ENCODE assay signal across 38 cellular contexts in the genomic region with DNA sequence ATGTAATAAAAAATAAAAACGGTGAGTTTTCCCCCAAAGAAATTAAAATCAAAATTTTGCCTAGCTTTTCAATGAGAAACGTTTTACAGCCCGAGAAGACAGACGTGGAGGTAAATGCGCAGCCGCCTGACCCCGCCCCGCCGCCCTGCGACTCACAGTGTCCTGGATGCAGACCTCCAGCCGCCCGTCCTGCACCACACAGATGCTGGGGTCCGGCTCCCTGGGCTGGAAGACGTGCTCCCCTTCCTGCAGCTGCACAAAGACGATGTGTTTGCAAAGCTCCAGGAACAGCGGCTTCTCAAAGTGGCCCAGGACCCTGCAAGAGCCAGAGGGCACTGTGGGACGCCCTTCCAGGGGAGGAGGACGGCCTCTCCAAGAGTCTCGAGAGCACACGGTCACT.
"Had no signal": no experiment of that assay in that cellular context is flagged by ENCODE, and none has a peak within 500 bp of the region (broad histone marks: within the 10 kb centered on the region; RNA-seq: fewer than 3 reads in every experiment).

No MANE protein-coding gene starts in this region.

- H3K9me3 ChIP-seq: adrenal gland, body of pancreas, breast epithelium had no signal

- H3K4me3 Mint-ChIP-seq: activated CD4-positive, alpha-beta memory T cell treated with anti-CD3 and anti-CD28 coated beads, Interleukin-2, amount 10 ng/mL, durations not matched to agents 7 days and 5 days; activated CD4-positive, alpha-beta T cell treated with anti-CD3 and anti-CD28 coated beads for 36 hours; activated CD4-positive, alpha-beta T cell treated with anti-CD3 and anti-CD28 coated beads, Interleukin-2, amount 10 ng/mL, durations not matched to agents 7 days and 5 days; activated CD8-positive, alpha-beta T cell treated with anti-CD3 and anti-CD28 coated beads, Interleukin-2, amount 10 ng/mL, durations not matched to agents 7 days and 5 days; activated naive CD4-positive, alpha-beta T cell treated with anti-CD3 and anti-CD28 coated beads for 36 hours; activated naive CD8-positive, alpha-beta T cell treated with anti-CD3 and anti-CD28 coated beads for 36 hours; activated T-cell treated with anti-CD3 and anti-CD28 coated beads, Interleukin-2, amount 50 U/mL, for 4 hours; activated T-cell treated with anti-CD3 and anti-CD28 coated beads, Interleukin-2, amount 50 U/mL, for 72 hours; activated T-helper 1 cell treated with anti-CD3 and anti-CD28 coated beads, Interleukin-12 subunit alpha, Interleukin-12 subunit beta, Interleukin-2, Interleukin-4 antibody, amounts not matched to agents 30 ng/mL and 10 ng/mL and 1 ng/mL, durations not matched to agents 14 hours and 24 hours and 36 hours; activated T-helper 17 cell treated with anti-CD3 and anti-CD28 coated beads, Interleukin-2, amount 50 U/mL, for 72 hours; T-helper 1 cell treated with Interleukin-12 subunit alpha and Interleukin-12 subunit beta and Interleukin-4 antibody, amounts not matched to agents 30 μg/mL and 1 μg/mL, for 36 hours; T-helper 2 cell treated with Interferon-gamma antibody and Interleukin-4, amounts not matched to agents 5 μg/mL and 100 μg/mL, for 36 hours; WTC11 had no signal

- H3K4me3 ChIP-seq: adrenal gland, body of pancreas, breast epithelium had no signal

- H3K36me3 Mint-ChIP-seq: activated naive CD4-positive, alpha-beta T cell treated with anti-CD3 and anti-CD28 coated beads, Interleukin-2, amount 50 U/mL, for 72 hours; activated naive CD8-positive, alpha-beta T cell treated with anti-CD3 and anti-CD28 coated beads for 36 hours had no signal

- H3K27me3 ChIP-seq: adrenal gland, body of pancreas, brain microvascular endothelial cell, breast epithelium had no signal

- H3K36me3 ChIP-seq: adrenal gland, brain microvascular endothelial cell, breast epithelium, WERI-Rb-1 had no signal

- H3K9me3 Mint-ChIP-seq: activated CD4-positive, alpha-beta memory T cell treated with anti-CD3 and anti-CD28 coated beads, Interleukin-2, amount 10 ng/mL, durations not matched to agents 7 days and 5 days; activated CD4-positive, alpha-beta T cell treated with anti-CD3 and anti-CD28 coated beads, Interleukin-2, amount 10 ng/mL, durations not matched to agents 7 days and 5 days; activated naive CD4-positive, alpha-beta T cell treated with anti-CD3 and anti-CD28 coated beads for 36 hours; activated naive CD4-positive, alpha-beta T cell treated with anti-CD3 and anti-CD28 coated beads, Interleukin-2, amount 50 U/mL, for 72 hours; activated naive CD8-positive, alpha-beta T cell treated with anti-CD3 and anti-CD28 coated beads for 36 hours; activated T-cell treated with anti-CD3 and anti-CD28 coated beads, Interleukin-2, amount 50 U/mL, for 4 hours; activated T-cell treated with anti-CD3 and anti-CD28 coated beads, Interleukin-2, amount 50 U/mL, for 72 hours; activated T-helper 1 cell treated with anti-CD3 and anti-CD28 coated beads, Interleukin-12 subunit alpha, Interleukin-12 subunit beta, Interleukin-2, Interleukin-4 antibody, amounts not matched to agents 30 ng/mL and 10 ng/mL and 1 ng/mL, durations not matched to agents 14 hours and 24 hours and 36 hours; activated T-helper 17 cell treated with anti-CD3 and anti-CD28 coated beads, Interleukin-2, amount 50 U/mL, for 72 hours; T-helper 1 cell treated with Interleukin-12 subunit alpha and Interleukin-12 subunit beta and Interleukin-4 antibody, amounts not matched to agents 30 μg/mL and 1 μg/mL, for 36 hours; T-helper 2 cell treated with Interferon-gamma antibody and Interleukin-4, amounts not matched to agents 5 μg/mL and 100 μg/mL, for 36 hours had no signal

- H3K4me1 ChIP-seq: adrenal gland, body of pancreas, breast epithelium had no signal

- H3K27me3 Mint-ChIP-seq: activated CD4-positive, alpha-beta memory T cell treated with anti-CD3 and anti-CD28 coated beads, Interleukin-2, amount 10 ng/mL, durations not matched to agents 7 days and 5 days; activated CD4-positive, alpha-beta T cell treated with anti-CD3 and anti-CD28 coated beads for 36 hours; activated CD4-positive, alpha-beta T cell treated with anti-CD3 and anti-CD28 coated beads, Interleukin-2, amount 10 ng/mL, durations not matched to agents 7 days and 5 days; activated naive CD8-positive, alpha-beta T cell treated with anti-CD3 and anti-CD28 coated beads for 36 hours; activated T-helper 17 cell treated with anti-CD3 and anti-CD28 coated beads, Interleukin-2, amount 50 U/mL, for 72 hours had no signal

- DNase-seq: activated CD4-positive, alpha-beta memory T cell treated with anti-CD3 and anti-CD28 coated beads, Interleukin-2, amount 10 ng/mL, durations not matched to agents 7 days and 5 days; activated CD4-positive, alpha-beta T cell treated with anti-CD3 and anti-CD28 coated beads for 1 hour; activated CD4-positive, alpha-beta T cell treated with anti-CD3 and anti-CD28 coated beads for 36 hours; activated CD4-positive, alpha-beta T cell treated with anti-CD3 and anti-CD28 coated beads for 48 hours; activated CD4-positive, alpha-beta T cell treated with anti-CD3 and anti-CD28 coated beads, Interleukin-2, amount 10 ng/mL, durations not matched to agents 7 days and 5 days; activated CD4-positive, alpha-beta T cell treated with anti-CD3 and anti-CD28 coated beads, Interleukin-2, amount 50 U/mL, for 48 hours; activated CD4-positive, CD25-positive, alpha-beta regulatory T cell; activated CD8-positive, alpha-beta memory T cell treated with anti-CD3 and anti-CD28 coated beads for 24 hours; activated CD8-positive, alpha-beta memory T cell treated with anti-CD3 and anti-CD28 coated beads, Interleukin-2, amount 50 U/mL, for 4 hours; activated CD8-positive, alpha-beta T cell treated with anti-CD3 and anti-CD28 coated beads, Interleukin-2, amount 10 ng/mL, durations not matched to agents 7 days and 5 days; activated effector memory CD4-positive, alpha-beta T cell treated with anti-CD3 and anti-CD28 coated beads, Interleukin-2, amount 50 U/mL, for 16 hours; activated gamma-delta T cell treated with Interleukin-2 at 50 U/mL for 16 hours; activated naive CD4-positive, alpha-beta T cell; activated naive CD4-positive, alpha-beta T cell treated with anti-CD3 and anti-CD28 coated beads for 36 hours; activated naive CD4-positive, alpha-beta T cell treated with anti-CD3 and anti-CD28 coated beads, Interleukin-2, amount 50 U/mL, for 16 hours; activated naive CD8-positive, alpha-beta T cell treated with anti-CD3 and anti-CD28 coated beads for 36 hours; activated T-cell treated with anti-CD3 and anti-CD28 coated beads for 4 hours; activated T-cell treated with anti-CD3 and anti-CD28 coated beads, Interleukin-2, amount 50 U/mL, for 1 hour; activated T-cell treated with anti-CD3 and anti-CD28 coated beads, Interleukin-2, amount 50 U/mL, for 4 hours; activated T-cell treated with anti-CD3 and anti-CD28 coated beads, Interleukin-2, amount 50 U/mL, for 72 hours; adrenal gland; amniotic stem cell; body of pancreas; brain microvascular endothelial cell; central memory CD4-positive, alpha-beta T cell; T-helper 1 cell; T-helper 2 cell; T-helper 9 cell; WERI-Rb-1 had no signal

- FAIRE-seq: astrocyte had no signal

- H3K4me1 Mint-ChIP-seq: activated naive CD8-positive, alpha-beta T cell treated with anti-CD3 and anti-CD28 coated beads for 36 hours; activated T-helper 17 cell treated with anti-CD3 and anti-CD28 coated beads, Interleukin-2, amount 50 U/mL, for 72 hours; WTC11 had no signal

- ATAC-seq: activated CD4-positive, alpha-beta T cell treated with anti-CD3 and anti-CD28 coated beads for 36 hours; activated CD4-positive, CD25-positive, alpha-beta regulatory T cell treated with anti-CD3 and anti-CD28 coated beads, Interleukin-2, amount 50 U/mL, for 24 hours; activated CD8-positive, alpha-beta T cell treated with anti-CD3 and anti-CD28 coated beads, Interleukin-2, amount 10 ng/mL, durations not matched to agents 7 days and 5 days; activated naive CD4-positive, alpha-beta T cell treated with anti-CD3 and anti-CD28 coated beads, Interleukin-2, amount 50 U/mL, for 72 hours; activated T-cell treated with anti-CD3 and anti-CD28 coated beads, Interleukin-2, amount 50 U/mL, for 4 hours; activated T-cell treated with anti-CD3 and anti-CD28 coated beads, Interleukin-2, amount 50 U/mL, for 72 hours; activated T-helper 17 cell treated with anti-CD3 and anti-CD28 coated beads, Interleukin-2, amount 50 U/mL, for 72 hours; body of pancreas; WTC11 had no signal

- H3K27ac Mint-ChIP-seq: activated CD4-positive, alpha-beta memory T cell treated with anti-CD3 and anti-CD28 coated beads, Interleukin-2, amount 10 ng/mL, durations not matched to agents 7 days and 5 days; activated CD4-positive, alpha-beta T cell treated with anti-CD3 and anti-CD28 coated beads for 36 hours; activated CD4-positive, alpha-beta T cell treated with anti-CD3 and anti-CD28 coated beads, Interleukin-2, amount 10 ng/mL, durations not matched to agents 7 days and 5 days; activated CD8-positive, alpha-beta T cell treated with anti-CD3 and anti-CD28 coated beads, Interleukin-2, amount 10 ng/mL, durations not matched to agents 7 days and 5 days; activated naive CD4-positive, alpha-beta T cell treated with anti-CD3 and anti-CD28 coated beads for 36 hours; activated naive CD8-positive, alpha-beta T cell treated with anti-CD3 and anti-CD28 coated beads for 36 hours; activated T-cell treated with anti-CD3 and anti-CD28 coated beads, Interleukin-2, amount 50 U/mL, for 72 hours; activated T-helper 1 cell treated with anti-CD3 and anti-CD28 coated beads, Interleukin-12 subunit alpha, Interleukin-12 subunit beta, Interleukin-2, Interleukin-4 antibody, amounts not matched to agents 30 ng/mL and 10 ng/mL and 1 ng/mL, durations not matched to agents 14 hours and 24 hours and 36 hours; activated T-helper 17 cell treated with anti-CD3 and anti-CD28 coated beads, Interleukin-2, amount 50 U/mL, for 72 hours; T-helper 1 cell treated with Interleukin-12 subunit alpha and Interleukin-12 subunit beta and Interleukin-4 antibody, amounts not matched to agents 30 μg/mL and 1 μg/mL, for 36 hours; T-helper 2 cell treated with Interferon-gamma antibody and Interleukin-4, amounts not matched to agents 5 μg/mL and 100 μg/mL, for 36 hours; WTC11 had no signal

- H3K27ac ChIP-seq: adrenal gland, body of pancreas, brain microvascular endothelial cell, breast epithelium, WERI-Rb-1 had no signal
